ENCODE assay signal across 21 cellular contexts in genomic region chr2:66126936-66127527, GRCh38.
"Had no signal": no experiment of that assay in that cellular context is flagged by ENCODE, and none has a peak within 500 bp of the region (broad histone marks: within the 10 kb centered on the region; RNA-seq: fewer than 3 reads in every experiment).

No MANE protein-coding gene starts in this region.

- H3K36me3 ChIP-seq: SJSA1 had no signal

- H3K27me3 ChIP-seq: SJSA1 had no signal

- H3K9me3 ChIP-seq: SJSA1 had no signal

- H3K4me3 ChIP-seq: SJSA1, SK-N-MC had no signal

- H3K27ac ChIP-seq: SJSA1, SK-N-MC had no signal

- H3K4me1 ChIP-seq: SJSA1 had no signal

- DNase-seq: KBM-7, MV-4-11, NCI-H1048, NCI-H1105, NCI-H1417, NCI-H1436 treated with DMSO at 0.1 percent for 48 hours, NCI-H187, NCI-H2029, NCI-H2081 treated with DMSO at 0.1 percent for 48 hours, NCI-H2171, NCI-H226, NCI-H446, NCI-H510A, NCI-H524 treated with DMSO at 0.1 percent for 48 hours, NCI-H69, NCI-H774, Right ventricle myocardium superior, RPMI8226, SIG-M5 had no signal
